Comparison of ENCODE assay signal across 14 cellular contexts in the genomic region with DNA sequence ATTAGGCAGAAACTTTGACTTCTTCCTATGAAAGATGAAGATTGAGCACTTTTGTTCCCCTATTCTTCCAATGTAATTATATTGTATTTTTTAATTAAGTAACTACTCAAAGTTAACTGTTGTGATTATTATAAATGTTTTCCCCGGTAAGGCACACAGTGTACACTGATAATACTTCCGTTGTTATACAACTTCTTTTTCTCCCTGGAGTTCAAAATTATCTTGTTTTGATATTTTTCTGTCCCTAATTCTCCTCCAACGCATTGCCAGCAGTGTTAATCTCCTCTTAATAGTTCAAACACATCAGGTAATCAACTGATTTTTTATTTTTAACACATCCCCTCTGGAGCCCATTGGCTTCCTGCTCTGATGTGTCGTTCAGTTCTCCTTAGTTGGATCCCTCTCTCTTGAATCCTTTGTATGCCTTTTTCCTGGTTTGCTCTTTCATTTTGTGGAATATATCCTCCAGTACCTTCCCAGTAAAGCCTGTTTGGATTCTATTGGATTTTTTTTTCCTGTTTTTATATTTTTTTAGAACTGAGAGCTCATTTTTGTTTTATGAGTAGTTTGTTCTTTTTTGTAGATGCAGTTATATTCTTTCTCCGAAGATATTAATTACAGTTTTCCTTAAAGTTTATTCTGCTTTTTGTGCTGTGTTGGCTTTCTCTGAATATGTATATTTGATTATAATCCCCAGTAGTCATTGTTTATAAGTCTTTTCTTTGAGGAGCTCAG. TPM values are rescaled to one million over a fixed set of nuclear protein-coding genes. Genes with fewer than 3 reads are reported as not detected.
DNase-seq lines count a peak whose midpoint lies in the region; ATAC-seq lines count a peak whose summit lies in the region.
"Had no signal": no experiment of that assay in that cellular context is flagged by ENCODE, and none has a peak within 500 bp of the region (broad histone marks: within the 10 kb centered on the region; RNA-seq: fewer than 3 reads in every experiment).

No MANE protein-coding gene starts in this region.

- no peak overlapping the region for H3K9ac ChIP-seq in neuronal stem cell (ENCODE audit: low read depth, low read length, poor library complexity)

- WGBS in neuronal stem cell (ENCODE audit: extremely low coverage in 2 of 2, insufficient read length in 2 of 2, insufficient replicate concordance in 1 of 2), 2 donors, result no CpG with 5 or more reads among the region's 5 CpGs
- WGBS in urinary bladder, result 29% methylated on average over 5 of the region's 5 CpGs

- H3K14ac ChIP-seq in neuronal stem cell (ENCODE audit: low read length), result no peak overlapping the region

- no peak overlapping the region for H4K91ac ChIP-seq in neuronal stem cell (ENCODE audit: low read depth, low read length, poor library complexity)

- H4K8ac ChIP-seq in neuronal stem cell (ENCODE audit: low read depth, low read length), result no peak overlapping the region

- H3K18ac ChIP-seq in neuronal stem cell (ENCODE audit: low read length), result no peak overlapping the region

- H3K27ac ChIP-seq in neuronal stem cell (replicated peaks; ENCODE audit: low read length) (no peak overlapping the region), urinary bladder (ENCODE audit: low read depth) (peak overlapping the region; percentile 41)
- H3K27ac ChIP-seq: 22Rv1, VCaP had no signal

- no peak overlapping the region for H2BK12ac ChIP-seq in neuronal stem cell (ENCODE audit: low read length)

- no peak overlapping the region for H2BK120ac ChIP-seq in neuronal stem cell (ENCODE audit: low read depth, low read length)

- no peak overlapping the region for H2BK15ac ChIP-seq in neuronal stem cell (ENCODE audit: low read length)

- no peak overlapping the region for H2AK5ac ChIP-seq in neuronal stem cell (ENCODE audit: low read depth, low read length)

- H3K4me2 ChIP-seq in neuronal stem cell (ENCODE audit: insufficient read depth, low read length, poor library complexity, severe bottlenecking), result no peak overlapping the region

- H3K4ac ChIP-seq in neuronal stem cell (ENCODE audit: low read length), result no peak overlapping the region

- H3K23ac ChIP-seq in neuronal stem cell (ENCODE audit: low read depth, low read length, poor library complexity), result no peak overlapping the region

- H3K36me3 ChIP-seq in neuronal stem cell (replicated peaks in 1 of 2; ENCODE audit: control insufficient read depth in 2 of 2, insufficient read depth in 2 of 2, low read length in 2 of 2), result no peaks in the 10 kb centered on the region
- no peaks in the 10 kb centered on the region for H3K36me3 ChIP-seq in urinary bladder (ENCODE audit: insufficient read depth)

- H3K4me1 ChIP-seq in neuronal stem cell (ENCODE audit: control insufficient read depth in 2 of 2, insufficient read depth in 1 of 2, low read depth in 1 of 2, low read length in 2 of 2) (peaks cover 5 to 7% of the 10 kb centered on the region in 2 donors), urinary bladder (ENCODE audit: insufficient read depth) (peaks cover 2% of the 10 kb centered on the region)

- no peaks in the 10 kb centered on the region for H3K79me1 ChIP-seq in neuronal stem cell (ENCODE audit: low read depth, low read length)

- no peaks in the 10 kb centered on the region for H3K27me3 ChIP-seq in neuronal stem cell (ENCODE audit: control insufficient read depth in 3 of 3, insufficient read depth in 3 of 3, low read depth in 1 of 3, low read length in 3 of 3)

- ATAC-seq in GM18517 (IDR thresholded peaks at IDR 0.05; ENCODE audit: unreplicated experiment) (no peak), GM21423 (IDR thresholded peaks at IDR 0.05; ENCODE audit: unreplicated experiment) (no peak)

- peak overlapping the region; percentile 88 for H2AFZ ChIP-seq in neuronal stem cell (ENCODE audit: low read length)

- H3K9me3 ChIP-seq in neuronal stem cell (replicated peaks in 1 of 2; ENCODE audit: control insufficient read depth in 2 of 2, insufficient read depth in 1 of 2, low read depth in 1 of 2, low read length in 2 of 2), result no peaks in the 10 kb centered on the region

- peak; percentile 20 for DNase-seq in DMS53 (lab: John Stamatoyannopoulos, UW)
- no peak for DNase-seq in DMS53 treated with DMSO at 0.1 percent for 48 hours (lab: John Stamatoyannopoulos, UW; ENCODE audit: unreplicated experiment)
- DNase-seq in fibroblast of peridontal ligament (ENCODE audit: extremely low read depth), result peak; percentile 15
- DNase-seq in neuronal stem cell (ENCODE audit: low spot score), result no peak
- no peak for DNase-seq in NCI-H510A (lab: John Stamatoyannopoulos, UW)
- DNase-seq: activated naive CD4-positive, alpha-beta T cell; central memory CD4-positive, alpha-beta T cell; H7; stimulated activated naive CD4-positive, alpha-beta T cell had no signal

- H3K4me3 ChIP-seq in neuronal stem cell (ENCODE audit: low read length in 2 of 2) (no peak overlapping the region), urinary bladder (ENCODE audit: low read depth, low read length) (no peak overlapping the region)

- no peak overlapping the region for H2BK5ac ChIP-seq in neuronal stem cell (ENCODE audit: low read length)

RNA-seq across cellular contexts. Expression of gene MFSD1, which starts 32.2 kb away (rescaled TPM):
- 4.2 TPM for polyA plus RNA-seq in neuronal stem cell (2013, experiment 1 of 2)
- 3.4 TPM for polyA plus RNA-seq in neuronal stem cell (2013, experiment 2 of 2)
- 110 TPM for total RNA-seq in urinary bladder
- 55.8 TPM for polyA plus RNA-seq in urinary bladder

RNA-seq across cellular contexts. Expression of gene RARRES1, which starts 37.4 kb away (rescaled TPM):
- polyA plus RNA-seq in neuronal stem cell (2013, experiment 1 of 2), result 0.89 TPM
- polyA plus RNA-seq in neuronal stem cell (2013, experiment 2 of 2), result 0.96 TPM
- 26.3 TPM for total RNA-seq in urinary bladder
- 67.0 TPM for polyA plus RNA-seq in urinary bladder
- total RNA-seq: H7 had no signal

Comparison
In these comparisons a context has a peak if more than half of its experiments do, and no peak if none do; other contexts are left out.
1. DNase-seq: peak in DMS53 (single experiment) and fibroblast of peridontal ligament (single experiment); none in DMS53 treated with DMSO at 0.1 percent for 48 hours (single experiment), neuronal stem cell (single experiment) and NCI-H510A (single experiment).